Comparison of ENCODE assay signal across 10 cellular contexts in the genomic region with DNA sequence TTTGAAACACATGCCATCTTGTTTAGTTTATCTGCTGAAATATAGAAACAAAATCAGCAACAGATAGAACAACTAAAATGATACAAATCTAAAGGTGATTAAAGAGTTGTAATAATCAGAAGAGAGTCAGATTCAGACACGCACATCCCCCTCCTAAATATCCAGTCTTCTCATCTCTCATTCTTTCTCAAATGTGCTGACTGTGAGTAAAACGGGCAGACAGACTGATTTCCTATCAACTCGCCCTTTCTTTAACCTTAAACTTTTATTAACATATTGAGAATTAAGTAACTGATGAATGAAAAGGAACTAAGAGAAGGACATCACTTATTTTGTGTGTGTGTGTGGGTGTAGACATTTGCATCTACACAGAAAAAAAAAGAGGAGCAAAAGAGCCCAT. TPM values are rescaled to one million over a fixed set of nuclear protein-coding genes. Genes with fewer than 3 reads are reported as not detected.
"Had no signal": no experiment of that assay in that cellular context is flagged by ENCODE, and none has a peak within 500 bp of the region (broad histone marks: within the 10 kb centered on the region; RNA-seq: fewer than 3 reads in every experiment).

No MANE protein-coding gene starts in this region.

- H2AFZ ChIP-seq: GM23338 had no signal

- H3K4me2 ChIP-seq: GM23338 had no signal

- H3K27ac ChIP-seq: HL-60 had no signal

- ATAC-seq: GM23338, HCT116 had no signal

- H3K4me3 ChIP-seq: GM23338, HAP-1 had no signal

- DNase-seq: H7, HFFc6, KG1 had no signal

- H3K36me3 ChIP-seq: HAP-1 had no signal

- H3K9me3 ChIP-seq: HAP-1 had no signal

- H3K4me1 ChIP-seq: HAP-1 had no signal

RNA-seq across cellular contexts. Expression of gene SPP2, which starts 34.6 kb away (rescaled TPM):
- total RNA-seq: GM23338, H4, H7, HFFc6, HT1080 had no signal
- polyA plus RNA-seq: GM23338, IgD-negative memory B cell had no signal
